Comparison of ENCODE assay signal across 1 cellular context in genomic region chr17:8940866-8941471, GRCh38.
TF ChIP-seq lines count a peak whose summit lies in the region.

No MANE protein-coding gene starts in this region.

TF ChIP-seq in SK-N-SH treated with all-trans-retinoic acid at 6 μM for 48 hours, 23 proteins besides CTCF, POLR2A, EP300 and RAD21 (continued from another document):
- no peak for TF ChIP-seq CREB5 (CRISPR knock-in tag; IDR thresholded peaks at IDR 0.05; ENCODE audit: low read depth)
